In the genomic region with DNA sequence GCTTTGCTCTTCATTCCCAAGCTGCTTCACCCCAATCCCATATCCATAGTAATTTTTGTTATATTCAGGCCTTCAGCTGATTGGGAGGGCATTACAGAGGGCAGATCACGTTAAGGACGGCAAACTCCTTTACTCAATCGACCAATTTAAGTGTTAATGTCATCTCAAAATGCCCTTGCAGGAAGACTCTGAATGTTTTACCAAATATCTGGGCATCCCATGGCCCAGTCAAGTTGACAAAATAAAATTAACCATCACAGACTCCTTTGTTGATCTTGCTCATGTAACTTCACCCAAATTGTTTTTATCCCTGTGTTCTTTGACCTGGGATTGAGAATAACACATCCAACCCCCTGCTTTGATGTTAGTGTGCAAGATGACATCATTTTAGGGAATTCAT, we compare ENCODE assay signal across 22 cellular contexts.
"Had no signal": no experiment of that assay in that cellular context is flagged by ENCODE, and none has a peak within 500 bp of the region (broad histone marks: within the 10 kb centered on the region; RNA-seq: fewer than 3 reads in every experiment).

No MANE protein-coding gene starts in this region.

- H3K27me3 Mint-ChIP-seq: dendritic cell treated with granulocyte-macrophage colony-stimulating factor and Interleukin-4, amounts not matched to agents 40 ng/mL and 50 ng/mL, for 4 days; effector memory CD8-positive, alpha-beta T cell had no signal

- DNase-seq: colonic mucosa; cortex of kidney; dermis blood vessel endothelial cell; dorsolateral prefrontal cortex; effector CD4-positive, alpha-beta T cell; effector CD8-positive, alpha-beta T cell; effector memory CD4-positive, alpha-beta T cell; effector memory CD8-positive, alpha-beta T cell; endodermal cell; erythroblast; esophagus squamous epithelium; foreskin fibroblast; foreskin keratinocyte; foreskin melanocyte; gastrocnemius medialis; glutamatergic neuron; head of caudate nucleus; heart left ventricle; heart right ventricle had no signal

- H3K27ac Mint-ChIP-seq: dendritic cell treated with granulocyte-macrophage colony-stimulating factor and Interleukin-4, amounts not matched to agents 40 ng/mL and 50 ng/mL, for 4 days; effector memory CD8-positive, alpha-beta T cell; endodermal cell had no signal

- ATAC-seq: effector memory CD8-positive, alpha-beta T cell; esophagus mucosa; foreskin keratinocyte; gastrocnemius medialis; gastroesophageal sphincter; heart left ventricle; heart right ventricle had no signal

- H3K4me3 Mint-ChIP-seq: dendritic cell treated with granulocyte-macrophage colony-stimulating factor and Interleukin-4, amounts not matched to agents 40 ng/mL and 50 ng/mL, for 4 days; effector memory CD8-positive, alpha-beta T cell; endodermal cell had no signal
